In the genomic region with DNA sequence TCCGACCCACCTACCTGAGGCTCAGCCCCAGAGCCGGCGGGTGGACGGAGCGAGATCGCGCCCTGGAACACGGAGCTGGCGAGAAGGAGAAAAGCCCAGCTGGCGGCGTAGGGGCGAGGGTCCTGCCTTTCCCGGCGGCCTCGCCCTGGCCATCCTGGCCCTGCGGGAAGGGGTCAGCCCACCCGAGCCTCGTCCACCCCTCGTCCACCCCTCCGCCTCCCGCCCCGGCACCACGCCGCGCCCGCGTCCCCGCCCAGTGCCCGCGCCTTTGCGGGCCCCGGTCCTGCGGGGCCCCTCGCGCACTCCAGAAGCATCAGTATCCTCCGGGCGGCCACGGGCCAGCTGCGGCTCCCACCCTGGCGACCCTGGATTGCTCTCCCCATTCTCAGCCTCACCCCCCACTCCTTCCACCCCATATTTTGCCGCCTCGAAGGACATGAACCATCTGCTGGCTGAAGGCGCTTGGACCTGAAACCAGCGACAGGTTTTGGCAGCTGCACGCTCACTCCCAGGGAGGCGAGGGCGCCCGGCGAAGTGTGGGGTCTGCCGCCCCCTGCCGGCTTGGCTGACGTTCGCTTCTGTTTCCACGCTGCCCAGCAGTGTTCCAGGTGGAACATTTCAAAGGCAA, we compare ENCODE assay signal across 8 cellular contexts.
DNase-seq lines count a peak whose midpoint lies in the region; ATAC-seq and TF ChIP-seq lines count a peak whose summit lies in the region.

No MANE protein-coding gene starts in this region.

- peaks cover 29% of the 10 kb centered on the region for H3K27me3 Mint-ChIP-seq in activated naive CD8-positive, alpha-beta T cell treated with anti-CD3 and anti-CD28 coated beads, Interleukin-2, amount 10 ng/mL, durations not matched to agents 7 days and 5 days

- H3K36me3 ChIP-seq in BE2C: no peaks in the 10 kb centered on the region

- peak; percentile 81 for DNase-seq in BE2C
- DNase-seq in RPMI8226: peak; percentile 72
- DNase-seq in activated naive CD8-positive, alpha-beta T cell treated with anti-CD3 and anti-CD28 coated beads, Interleukin-2, amount 10 ng/mL, durations not matched to agents 7 days and 5 days: peak; percentile 66
- peak; percentile 70 for DNase-seq in left ventricle myocardium superior
- DNase-seq in posterior cingulate gyrus: peak; percentile 61 to 97 (median 82)
- no peak for DNase-seq in NCI-H187 treated with DMSO at 0.1 percent for 48 hours (lab: John Stamatoyannopoulos, UW)

- H3K4me3 ChIP-seq in BE2C (ENCODE audit: low read depth, low read length): peak overlapping the region; percentile 59

- H3K27ac Mint-ChIP-seq in activated naive CD8-positive, alpha-beta T cell treated with anti-CD3 and anti-CD28 coated beads, Interleukin-2, amount 10 ng/mL, durations not matched to agents 7 days and 5 days: peak overlapping the region; percentile 17

- no peaks in the 10 kb centered on the region for H3K4me1 ChIP-seq in BE2C

- POLR2A ChIA-PET in activated naive CD8-positive, alpha-beta T cell treated with anti-CD3 and anti-CD28 coated beads, Interleukin-2, amount 10 ng/mL, durations not matched to agents 7 days and 5 days (lab: Charles Lee): no interaction called here

- no peaks in the 10 kb centered on the region for H3K27me3 ChIP-seq in BE2C

- peak overlapping the region; percentile 71 for H3K4me3 Mint-ChIP-seq in activated naive CD8-positive, alpha-beta T cell treated with anti-CD3 and anti-CD28 coated beads, Interleukin-2, amount 10 ng/mL, durations not matched to agents 7 days and 5 days

- ATAC-seq in GM19438 (IDR thresholded peaks at IDR 0.05; ENCODE audit: low read depth, unreplicated experiment): peak; percentile 93
- ATAC-seq in HG03469 (IDR thresholded peaks at IDR 0.05; ENCODE audit: unreplicated experiment): peak; percentile 79
- peak; percentile 82 for ATAC-seq in activated naive CD8-positive, alpha-beta T cell treated with anti-CD3 and anti-CD28 coated beads, Interleukin-2, amount 10 ng/mL, durations not matched to agents 7 days and 5 days (ENCODE audit: low read depth)
- ATAC-seq in left ventricle myocardium superior: peak; percentile 87

- H3K36me3 Mint-ChIP-seq in activated naive CD8-positive, alpha-beta T cell treated with anti-CD3 and anti-CD28 coated beads, Interleukin-2, amount 10 ng/mL, durations not matched to agents 7 days and 5 days: no peaks in the 10 kb centered on the region

- peak; percentile 94 for TF ChIP-seq CTCF in BE2C (IDR thresholded peaks at IDR 0.05; ENCODE audit: low read depth, low read length)

- intact Hi-C loops in left ventricle myocardium superior (cut with micrococcal nuclease) (no loop called here), posterior cingulate gyrus (cut with DNase I) (loop anchor here (2.0 to 5.0 kb wide), 2 partner anchors 35 to 246 kb away; no protein-coding TSS in a partner anchor)

- H3K9me3 Mint-ChIP-seq in activated naive CD8-positive, alpha-beta T cell treated with anti-CD3 and anti-CD28 coated beads, Interleukin-2, amount 10 ng/mL, durations not matched to agents 7 days and 5 days: peaks cover 6% of the 10 kb centered on the region

- peaks cover 2% of the 10 kb centered on the region for H3K4me1 Mint-ChIP-seq in activated naive CD8-positive, alpha-beta T cell treated with anti-CD3 and anti-CD28 coated beads, Interleukin-2, amount 10 ng/mL, durations not matched to agents 7 days and 5 days

- no peaks in the 10 kb centered on the region for H3K9me3 ChIP-seq in BE2C
